ENCODE assay signal across 8 cellular contexts in the genomic region with DNA sequence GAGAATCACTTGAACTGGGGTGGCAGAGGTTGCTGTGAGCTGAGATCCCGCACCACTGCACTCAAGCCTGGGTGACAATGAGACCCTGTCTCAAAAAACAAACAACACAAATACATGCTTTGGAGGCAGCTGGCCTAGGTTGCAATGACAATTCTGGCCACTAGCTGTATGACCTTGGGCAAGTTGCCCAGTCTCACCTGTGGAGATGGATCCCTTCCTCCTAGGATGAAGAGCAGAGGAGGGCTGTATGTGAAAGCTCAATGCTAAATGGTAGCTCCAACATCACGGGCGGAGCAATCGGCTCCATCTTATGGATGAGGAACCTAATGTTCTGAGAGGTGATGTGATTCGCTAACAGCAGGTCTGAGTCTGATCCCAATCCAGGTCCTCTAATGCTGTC. TPM values are rescaled to one million over a fixed set of nuclear protein-coding genes. Genes with fewer than 3 reads are reported as not detected.
DNase-seq lines count a peak whose midpoint lies in the region; ATAC-seq, FAIRE-seq and TF ChIP-seq lines count a peak whose summit lies in the region.
"Had no signal": no experiment of that assay in that cellular context is flagged by ENCODE, and none has a peak within 500 bp of the region (broad histone marks: within the 10 kb centered on the region; RNA-seq: fewer than 3 reads in every experiment).

No MANE protein-coding gene starts in this region.

- in situ Hi-C loops in G401 (cut with HindIII; ENCODE audit: low sequenced_read_pairs), result no loop called here

- H3K79me2 ChIP-seq in KMS-11 (ENCODE audit: insufficient read depth, low read depth), result no peaks in the 10 kb centered on the region

- no peak overlapping the region for H3K27ac Mint-ChIP-seq in neural crest cell (ENCODE audit: unreplicated experiment)

- H3K27me3 Mint-ChIP-seq in neural crest cell (ENCODE audit: low read depth), result no peaks in the 10 kb centered on the region

- no peak overlapping the region for H2AFZ ChIP-seq in KMS-11 (ENCODE audit: low read depth)

- ATAC-seq in HG03565 (IDR thresholded peaks at IDR 0.05; ENCODE audit: unreplicated experiment), result no peak

- H3K4me3 ChIP-seq in KMS-11 (IDR thresholded peaks at IDR 0.05; ENCODE audit: insufficient read depth, low read depth, low read length) (no peak overlapping the region), bronchial epithelial cell (ENCODE audit: low read depth, low read length) (no peak overlapping the region)

- H3K4me2 ChIP-seq in KMS-11, result no peak overlapping the region

- peaks cover 53% of the 10 kb centered on the region for H3K4me1 Mint-ChIP-seq in neural crest cell
- H3K4me1 Mint-ChIP-seq: naive B cell had no signal

- no peaks in the 10 kb centered on the region for H3K4me1 ChIP-seq in KMS-11 (ENCODE audit: low read depth, poor library complexity, severe bottlenecking)

- no peaks in the 10 kb centered on the region for H3K9me3 Mint-ChIP-seq in neural crest cell

- peak; percentile 64 for TF ChIP-seq CTCF in KMS-11 (conservative IDR thresholded peaks at IDR 0.05; ENCODE audit: low read depth, low read length)
- TF ChIP-seq CTCF in bronchial epithelial cell (IDR thresholded peaks at IDR 0.05; ENCODE audit: insufficient read depth, low read length, severe bottlenecking), result peak; percentile 52
- TF ChIP-seq CTCF in neural crest cell (conservative IDR thresholded peaks at IDR 0.05), result peak; percentile 51

- DNase-seq in G401 (ENCODE audit: low spot score) (peak; percentile 57), bronchial epithelial cell (ENCODE audit: low read depth) (no peak), neural crest cell (ENCODE audit: low read depth, low spot score) (no peak), activated gamma-delta T cell treated with Interleukin-2 at 50 U/mL for 16 hours (no peak), germinal center (ENCODE audit: low spot score) (no peak)
- DNase-seq: naive B cell had no signal

- H3K27me3 ChIP-seq in KMS-11 (ENCODE audit: insufficient read depth, low read depth) (peaks cover 3% of the 10 kb centered on the region; the same call in 1 of the 2 replicates), bronchial epithelial cell (ENCODE audit: control insufficient read depth, insufficient read depth, low read length) (no peaks in the 10 kb centered on the region)

- no peaks in the 10 kb centered on the region for H3K36me3 Mint-ChIP-seq in neural crest cell (ENCODE audit: low read depth)

- no peak for FAIRE-seq in bronchial epithelial cell (lab: Jason Lieb, UNC)

- H3K27ac ChIP-seq in KMS-11, result no peak overlapping the region

- no peak overlapping the region for H3K9ac ChIP-seq in KMS-11

- no peaks in the 10 kb centered on the region for H4K20me1 ChIP-seq in KMS-11 (ENCODE audit: insufficient read depth)

- H3K36me3 ChIP-seq in KMS-11 (ENCODE audit: insufficient read depth) (no peaks in the 10 kb centered on the region), bronchial epithelial cell (ENCODE audit: control insufficient read depth, insufficient read depth, low read length) (no peaks in the 10 kb centered on the region)

- H3K4me3 Mint-ChIP-seq in neural crest cell, result no peak overlapping the region
- H3K4me3 Mint-ChIP-seq: naive B cell had no signal

RNA-seq across cellular contexts. Expression of a gene that starts 20.6 kb away (rescaled TPM):
- total RNA-seq in G401 (2014; rRNA removed; shearing (Covaris generic)), result 8.4 and 13.2 TPM in 2 replicates
- total RNA-seq in bronchial epithelial cell (under 0.01 TPM in 1 of 2 replicates, not detected in the other), neural crest cell (1.9 and 2.0 TPM in 2 replicates)

RNA-seq across cellular contexts. Expression of a gene that starts 27.5 kb away (rescaled TPM):
- total RNA-seq in G401 (2014; rRNA removed; shearing (Covaris generic)), result 0.47 TPM in 1 of 2 replicates, not detected in the other
- not detected in 2 replicates for total RNA-seq in bronchial epithelial cell
- not detected in 2 replicates for total RNA-seq in neural crest cell

RNA-seq across cellular contexts. Expression of a gene that starts 38.4 kb away (rescaled TPM):
- total RNA-seq in G401 (2014; rRNA removed; shearing (Covaris generic)), result 1.3 TPM in 1 of 2 replicates, not detected in the other
- 0.79 and 1.7 TPM in 2 replicates for total RNA-seq in bronchial epithelial cell
- total RNA-seq in neural crest cell, result not detected in 2 replicates
